ENCODE assay signal across 31 cellular contexts in genomic region chr10:85231534-85232270, GRCh38.
"Had no signal": no experiment of that assay in that cellular context is flagged by ENCODE, and none has a peak within 500 bp of the region (broad histone marks: within the 10 kb centered on the region; RNA-seq: fewer than 3 reads in every experiment).

No MANE protein-coding gene starts in this region.

- ATAC-seq: activated CD8-positive, alpha-beta T cell treated with anti-CD3 and anti-CD28 coated beads for 36 hours; activated naive CD8-positive, alpha-beta T cell treated with anti-CD3 and anti-CD28 coated beads, Interleukin-2, amount 50 U/mL, for 24 hours; activated T-cell treated with anti-CD3 and anti-CD28 coated beads, Interleukin-2, amount 50 U/mL, for 4 hours; activated T-cell treated with anti-CD3 and anti-CD28 coated beads, Interleukin-2, amount 50 U/mL, for 72 hours; activated T-helper 17 cell treated with anti-CD3 and anti-CD28 coated beads, Interleukin-2, amount 50 U/mL, for 72 hours had no signal

- H3K9me3 ChIP-seq: ascending aorta had no signal

- DNase-seq: activated B cell treated with CpG ODN at 0.5 μM for 24 hours; activated CD4-positive, alpha-beta memory T cell treated with anti-CD3 and anti-CD28 coated beads for 36 hours; activated CD4-positive, alpha-beta T cell treated with anti-CD3 and anti-CD28 coated beads for 4 hours; activated CD4-positive, alpha-beta T cell treated with anti-CD3 and anti-CD28 coated beads, Interleukin-2, amount 10 ng/mL, durations not matched to agents 24 days and 14 days; activated CD4-positive, alpha-beta T cell treated with anti-CD3 and anti-CD28 coated beads, Interleukin-2, amount 50 U/mL, for 1 hour; activated CD4-positive, alpha-beta T cell treated with anti-CD3 and anti-CD28 coated beads, Interleukin-2, amount 50 U/mL, for 4 hours; activated CD4-positive, CD25-positive, alpha-beta regulatory T cell treated with anti-CD3 and anti-CD28 coated beads, Interleukin-2, amount 50 U/mL, for 72 hours; activated CD8-positive, alpha-beta memory T cell treated with anti-CD3 and anti-CD28 coated beads, Interleukin-2, amount 50 U/mL, for 4 hours; activated CD8-positive, alpha-beta T cell treated with anti-CD3 and anti-CD28 coated beads for 36 hours; activated effector memory CD4-positive, alpha-beta T cell treated with anti-CD3 and anti-CD28 coated beads, Interleukin-2, amount 50 U/mL, for 16 hours; activated gamma-delta T cell treated with Interleukin-2 at 50 U/mL for 16 hours; activated naive CD4-positive, alpha-beta T cell; activated naive CD4-positive, alpha-beta T cell treated with anti-CD3 and anti-CD28 coated beads, Interleukin-2, amount 10 ng/mL, durations not matched to agents 7 days and 5 days; activated naive CD8-positive, alpha-beta T cell treated with anti-CD3 and anti-CD28 coated beads, Interleukin-2, amount 10 ng/mL, durations not matched to agents 7 days and 5 days; activated naive CD8-positive, alpha-beta T cell treated with anti-CD3 and anti-CD28 coated beads, Interleukin-2, amount 50 U/mL, for 24 hours; activated T-cell treated with anti-CD3 and anti-CD28 coated beads for 4 hours; activated T-cell treated with anti-CD3 and anti-CD28 coated beads, Interleukin-2, amount 50 U/mL, for 1 hour; activated T-cell treated with anti-CD3 and anti-CD28 coated beads, Interleukin-2, amount 50 U/mL, for 4 hours; activated T-cell treated with anti-CD3 and anti-CD28 coated beads, Interleukin-2, amount 50 U/mL, for 72 hours; amygdala; anterior cingulate cortex; central memory CD4-positive, alpha-beta T cell; T-helper 1 cell; T-helper 2 cell; T-helper 9 cell had no signal

- FAIRE-seq: bronchial epithelial cell, TTC549 had no signal

- H3K4me1 ChIP-seq: ascending aorta had no signal

- H3K36me3 ChIP-seq: ascending aorta, cardiac muscle cell had no signal

- H3K27me3 ChIP-seq: ascending aorta, cardiac muscle cell had no signal

- H3K27ac ChIP-seq: ascending aorta, cardiac muscle cell, VCaP had no signal

- H3K4me3 ChIP-seq: ascending aorta, cardiac muscle cell had no signal
